Comparison of ENCODE assay signal across 9 cellular contexts in genomic region chr1:180849031-180849775, GRCh38.
DNase-seq lines count a peak whose midpoint lies in the region; ATAC-seq, FAIRE-seq and TF ChIP-seq lines count a peak whose summit lies in the region.
"Had no signal": no experiment of that assay in that cellular context is flagged by ENCODE, and none has a peak within 500 bp of the region (broad histone marks: within the 10 kb centered on the region; RNA-seq: fewer than 3 reads in every experiment).

No MANE protein-coding gene starts in this region.

- peak; percentile 12 for DNase-seq in GM12892 (ENCODE audit: insufficient read length)
- peak; percentile 36 to 52 for DNase-seq in NCI-H526 (lab: John Stamatoyannopoulos, UW)
- DNase-seq in DMS114 treated with DMSO at 0.1 percent for 48 hours (lab: John Stamatoyannopoulos, UW; ENCODE audit: unreplicated experiment): no peak
- DNase-seq in activated CD4-positive, alpha-beta T cell treated with anti-CD3 and anti-CD28 coated beads, Interleukin-2, amount 50 U/mL, for 1 hour: no peak
- DNase-seq in HK-2 (ENCODE audit: unreplicated experiment): no peak
- no peak for DNase-seq in stimulated activated CD4-positive, alpha-beta T cell treated with anti-CD3 and anti-CD28 coated beads, Interleukin-2, amount 100 ng/mL, for 48 hours
- DNase-seq: activated gamma-delta T cell treated with Interleukin-2 at 50 U/mL for 16 hours had no signal

- peak; percentile 78 for FAIRE-seq in GM12892 (lab: Jason Lieb, UNC)

- peak; percentile 63 for ATAC-seq in GM19467 (IDR thresholded peaks at IDR 0.05; ENCODE audit: unreplicated experiment)
- peak; percentile 57 for ATAC-seq in HG02981 (IDR thresholded peaks at IDR 0.05; ENCODE audit: unreplicated experiment)

- no peak for TF ChIP-seq POLR2A in GM12892 (IDR thresholded peaks at IDR 0.05; ENCODE audit: low read depth, low read length)

Comparison
In these comparisons a context has a peak if more than half of its experiments do, and no peak if none do; other contexts are left out.
1. DNase-seq: peak in GM12892 (single experiment) and NCI-H526 (2 of 2); none in DMS114 treated with DMSO at 0.1 percent for 48 hours (single experiment), activated CD4-positive, alpha-beta T cell treated with anti-CD3 and anti-CD28 coated beads, Interleukin-2, amount 50 U/mL, for 1 hour (single experiment), HK-2 (single experiment) and stimulated activated CD4-positive, alpha-beta T cell treated with anti-CD3 and anti-CD28 coated beads, Interleukin-2, amount 100 ng/mL, for 48 hours (0 of 2).